8 cellular contexts compared by ENCODE assay signal in the genomic region with DNA sequence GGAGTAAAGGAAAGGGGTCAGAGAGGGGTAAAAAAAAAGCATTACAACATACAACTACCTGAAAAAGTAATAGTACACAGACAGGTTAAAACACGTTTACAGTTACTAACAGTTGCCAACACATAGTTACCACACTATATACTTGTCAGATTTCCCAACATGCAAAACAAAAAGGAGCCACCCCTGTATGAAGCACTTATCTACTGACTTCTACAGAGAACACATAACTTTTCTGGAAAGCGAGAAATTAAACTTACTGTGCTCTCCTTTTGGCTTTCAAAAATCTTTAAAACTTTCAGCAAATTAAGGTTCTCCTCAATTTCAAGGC. TPM values are rescaled to one million over a fixed set of nuclear protein-coding genes. Genes with fewer than 3 reads are reported as not detected.
A peak's percentile ranks its signal among the peaks of the same experiment; 100 is the strongest.
DNase-seq lines count a peak whose midpoint lies in the region; ATAC-seq, FAIRE-seq and TF ChIP-seq lines count a peak whose summit lies in the region.

No MANE protein-coding gene starts in this region.

- FAIRE-seq in HepG2 (lab: Jason Lieb, UNC) = no peak
- FAIRE-seq in D721Med (lab: Jason Lieb, UNC) = no peak

- peaks cover 17% of the 10 kb centered on the region for H4K20me1 ChIP-seq in HepG2 (ENCODE audit: insufficient read depth, low read length)

- ATAC-seq in HepG2 = no peak
- no peak for ATAC-seq in right lobe of liver
- no peak for ATAC-seq in activated naive CD8-positive, alpha-beta T cell treated with anti-CD3 and anti-CD28 coated beads, Interleukin-2, amount 10 ng/mL, durations not matched to agents 7 days and 5 days (ENCODE audit: low read depth)
- no peak for ATAC-seq in left lung
- no peak for ATAC-seq in GM19467 (IDR thresholded peaks at IDR 0.05; ENCODE audit: unreplicated experiment)
- ATAC-seq in GM18873 (IDR thresholded peaks at IDR 0.05; ENCODE audit: low FRiP score, unreplicated experiment) = no peak

- H3K4me3 ChIP-seq in HepG2 (replicated peaks in 1 of 3; ENCODE audit: insufficient read depth in 1 of 3, low read depth in 2 of 3, low read length in 3 of 3) (peak overlapping the region; percentile 75 to 100 (median 95); a peak in 5 of 6 replicates), right lobe of liver (peak overlapping the region in 1 of 3 donors; percentile 88), left lung (peak overlapping the region in 1 of 2 donors; percentile 99), vagina (peak overlapping the region in 1 of 2 donors; percentile 92)

- H3K4me2 ChIP-seq in HepG2 (ENCODE audit: low read depth, low read length) = peak overlapping the region; percentile 76

- no peak for TF ChIP-seq EP300 in HepG2 (IDR thresholded peaks at IDR 0.05; ENCODE audit: low read depth in 2 of 2, low read length in 2 of 2)
- TF ChIP-seq EP300 in HepG2 (CRISPR knock-in tag; IDR thresholded peaks at IDR 0.05; ENCODE audit: borderline replicate concordance) = no peak

- H3K9me3 ChIP-seq in HepG2 (ENCODE audit: low read length) (no peaks in the 10 kb centered on the region), right lobe of liver (no peaks in the 10 kb centered on the region), left lung (no peaks in the 10 kb centered on the region), vagina (no peaks in the 10 kb centered on the region)

- H3K4me3 Mint-ChIP-seq in activated naive CD8-positive, alpha-beta T cell treated with anti-CD3 and anti-CD28 coated beads, Interleukin-2, amount 10 ng/mL, durations not matched to agents 7 days and 5 days = peak overlapping the region; percentile 96

- TF ChIP-seq RAD21 in HepG2 (CRISPR knock-in tag; IDR thresholded peaks at IDR 0.05) = no peak

- H3K9me3 Mint-ChIP-seq in activated naive CD8-positive, alpha-beta T cell treated with anti-CD3 and anti-CD28 coated beads, Interleukin-2, amount 10 ng/mL, durations not matched to agents 7 days and 5 days = peaks cover 2% of the 10 kb centered on the region

- H3K27ac Mint-ChIP-seq in activated naive CD8-positive, alpha-beta T cell treated with anti-CD3 and anti-CD28 coated beads, Interleukin-2, amount 10 ng/mL, durations not matched to agents 7 days and 5 days = peak overlapping the region; percentile 74

- no TSS peak for BruUV-seq in HepG2 (replicated peaks; lab: Mats Ljungman, UMichigan)

- in situ Hi-C loops in HepG2 (cut with HindIII; ENCODE audit: extremely low pct_ligation_motif_present, low pct_unique_long_range_greater_than_20kb) = no loop called here

- H3K36me3 Mint-ChIP-seq in activated naive CD8-positive, alpha-beta T cell treated with anti-CD3 and anti-CD28 coated beads, Interleukin-2, amount 10 ng/mL, durations not matched to agents 7 days and 5 days = peaks cover 10% of the 10 kb centered on the region

- TF ChIP-seq CTCF in HepG2 (CRISPR knock-in tag; IDR thresholded peaks at IDR 0.05) = no peak
- no peak for TF ChIP-seq CTCF in right lobe of liver (IDR thresholded peaks at IDR 0.05)
- no peak for TF ChIP-seq CTCF in left lung (IDR thresholded peaks at IDR 0.05)
- TF ChIP-seq CTCF in vagina (IDR thresholded peaks at IDR 0.05) = no peak
- no peak for TF ChIP-seq CTCF in D721Med (IDR thresholded peaks at IDR 0.05; ENCODE audit: insufficient read depth, missing control alignments)

- H2AFZ ChIP-seq in HepG2 (ENCODE audit: low read length) = no peak overlapping the region

- WGBS in HepG2 (ENCODE audit: low lambda C conversion rate) = 25% methylated on average over 2 of the region's 2 CpGs
- WGBS in right lobe of liver (ENCODE audit: insufficient coverage, low coverage, low lambda C conversion rate, missing lambda C conversion rate) = 19% methylated on average over 2 of the region's 2 CpGs

- TF ChIP-seq POLR2A in HepG2 (IDR thresholded peaks at IDR 0.05; ENCODE audit: insufficient read depth in 1 of 2, low read depth in 2 of 2, low read length in 2 of 2) (no peak), right lobe of liver (IDR thresholded peaks at IDR 0.05) (no peak), vagina (IDR thresholded peaks at IDR 0.05) (no peak)

- H3K27ac ChIP-seq in HepG2 (ENCODE audit: extremely low read length, insufficient read depth, low read length) (no peak overlapping the region), right lobe of liver (no peak overlapping the region), left lung (peak overlapping the region; percentile 99), vagina (peak overlapping the region; percentile 97)

- intact Hi-C loops in HepG2 (cut with micrococcal nuclease; ENCODE audit: unreplicated experiment) (loop anchor here (1.0 kb wide), 1 partner anchor 132 kb away; no protein-coding TSS in a partner anchor), right lobe of liver (cut with DNase I) (no loop called here), left lung (cut with DNase I) (no loop called here), vagina (cut with DNase I) (no loop called here)

- H3K27me3 Mint-ChIP-seq in activated naive CD8-positive, alpha-beta T cell treated with anti-CD3 and anti-CD28 coated beads, Interleukin-2, amount 10 ng/mL, durations not matched to agents 7 days and 5 days = peaks cover 4% of the 10 kb centered on the region

- no peak for DNase-seq in HepG2 (ENCODE audit: low spot score)
- DNase-seq in right lobe of liver = no peak
- DNase-seq in activated naive CD8-positive, alpha-beta T cell treated with anti-CD3 and anti-CD28 coated beads, Interleukin-2, amount 10 ng/mL, durations not matched to agents 7 days and 5 days = no peak
- no peak for DNase-seq in left lung
- no peak for DNase-seq in vagina (ENCODE audit: extremely low spot score in 2 of 2)
- no peak for DNase-seq in D721Med (ENCODE audit: insufficient read length, low spot score)

- peak overlapping the region; percentile 93 for H3K9ac ChIP-seq in HepG2 (ENCODE audit: insufficient read depth, low read depth, low read length)

- H3K4me1 Mint-ChIP-seq in activated naive CD8-positive, alpha-beta T cell treated with anti-CD3 and anti-CD28 coated beads, Interleukin-2, amount 10 ng/mL, durations not matched to agents 7 days and 5 days = peaks cover 35% of the 10 kb centered on the region

- POLR2A ChIA-PET in HepG2 (lab: Yijun Ruan, JAX) = no interaction called here
- POLR2A ChIA-PET in activated naive CD8-positive, alpha-beta T cell treated with anti-CD3 and anti-CD28 coated beads, Interleukin-2, amount 10 ng/mL, durations not matched to agents 7 days and 5 days (lab: Charles Lee) = no interaction called here

- no peaks in the 10 kb centered on the region; a peak in 1 of 5 replicates for H3K27me3 ChIP-seq in HepG2 (ENCODE audit: control insufficient read depth in 1 of 2, insufficient read depth in 2 of 2, low read length in 2 of 2)
- H3K27me3 ChIP-seq in right lobe of liver = no peaks in the 10 kb centered on the region
- no peaks in the 10 kb centered on the region for H3K27me3 ChIP-seq in left lung
- H3K27me3 ChIP-seq in vagina = no peaks in the 10 kb centered on the region

- H3K36me3 ChIP-seq in HepG2 (replicated peaks in 1 of 2; ENCODE audit: control insufficient read depth in 1 of 2, insufficient read depth in 2 of 2, low read length in 2 of 2) (no peaks in the 10 kb centered on the region), right lobe of liver (no peaks in the 10 kb centered on the region), left lung (no peaks in the 10 kb centered on the region), vagina (no peaks in the 10 kb centered on the region)

- peaks cover 60% of the 10 kb centered on the region for H3K79me2 ChIP-seq in HepG2 (ENCODE audit: insufficient read depth, low read length)

- H3K4me1 ChIP-seq in HepG2 (ENCODE audit: insufficient read depth, low read length) = peaks cover 50% of the 10 kb centered on the region
- H3K4me1 ChIP-seq in right lobe of liver = peaks cover 0 to 30% (median 7%) of the 10 kb centered on the region in 4 donors
- H3K4me1 ChIP-seq in left lung = peaks cover 15 to 61% of the 10 kb centered on the region in 2 donors
- H3K4me1 ChIP-seq in vagina = peaks cover 60% of the 10 kb centered on the region

- CTCF ChIA-PET in HepG2 (lab: Yijun Ruan, JAX; ENCODE audit: low intra/inter-chr PET ratio, low total read pairs) = no interaction called here

RNA-seq across cellular contexts. Expression of gene ABI1, which starts 2.1 kb away (rescaled TPM):
- total RNA-seq in HepG2 (2016; rRNA removed; fragmentation: Illumina TruSeq; extraction: Trizol) (22.9 and 29.3 TPM in 2 replicates), right lobe of liver (10 to 100 TPM; 13.4 to 25.3 (median 17.4) TPM), left lung (10 to 100 TPM; 46.8 to 59.7 TPM), vagina (26.0 TPM)
- total RNA-seq in HepG2 (2016; cell fraction: cytosol; rRNA removed; fragmentation: Illumina TruSeq; extraction: Trizol; ENCODE audit: low read depth) = 3.5 and 4.0 TPM in 2 replicates
- 23.9 and 24.7 TPM in 2 replicates for total RNA-seq in HepG2 (2016; cell fraction: insoluble cytoplasmic fraction; rRNA removed; fragmentation: Illumina TruSeq; extraction: Trizol)
- 9.3 and 10.0 TPM in 2 replicates for total RNA-seq in HepG2 (2016; cell fraction: membrane; rRNA removed; fragmentation: Illumina TruSeq; extraction: Trizol)
- total RNA-seq in HepG2 (2016; cell fraction: nucleus; rRNA removed; fragmentation: Illumina TruSeq; extraction: Trizol) = 18.3 and 20.7 TPM in 2 replicates
- 16.4 and 20.9 TPM in 2 replicates for polyA plus RNA-seq in HepG2 (2011; rRNA removed)
- 13.4 and 17.1 TPM in 2 replicates for polyA plus RNA-seq in HepG2 (2011; cell fraction: cytosol; rRNA removed)
- polyA plus RNA-seq in HepG2 (2011; cell fraction: nucleus; rRNA removed) = 11.7 and 12.2 TPM in 2 replicates
- polyA plus RNA-seq in HepG2 (2012) = 12.8 and 18.5 TPM in 2 replicates
- polyA plus RNA-seq in HepG2 (2016; cell fraction: cytosol; fragmentation: Illumina TruSeq; extraction: Trizol; ENCODE audit: low read depth) = 1.3 TPM in 2 replicates
- 28.5 and 28.8 TPM in 2 replicates for polyA plus RNA-seq in HepG2 (2016; cell fraction: insoluble cytoplasmic fraction; fragmentation: Illumina TruSeq; extraction: Trizol; ENCODE audit: low read depth)
- polyA plus RNA-seq in HepG2 (2016; cell fraction: membrane; fragmentation: Illumina TruSeq; extraction: Trizol; ENCODE audit: low read depth) = 4.5 and 5.5 TPM in 2 replicates
- polyA plus RNA-seq in HepG2 (2016; cell fraction: nucleus; fragmentation: Illumina TruSeq; extraction: Trizol; ENCODE audit: insufficient read depth, low read depth) = 18.6 and 19.8 TPM in 2 replicates
- 13.8 and 16.1 TPM in 2 replicates for polyA minus RNA-seq in HepG2 (2011; rRNA and poly(A)+ RNA removed; ENCODE audit: low replicate concordance)
- polyA minus RNA-seq in HepG2 (2011; cell fraction: cytosol; rRNA and poly(A)+ RNA removed) = 11.3 and 13.0 TPM in 2 replicates
- 37.5 and 44.6 TPM in 2 replicates for polyA minus RNA-seq in HepG2 (2011; cell fraction: nucleus; rRNA and poly(A)+ RNA removed)
- total RNA-seq in activated naive CD8-positive, alpha-beta T cell treated with anti-CD3 and anti-CD28 coated beads, Interleukin-2, amount 10 ng/mL, durations not matched to agents 7 days and 5 days = 10 to 100 TPM; 54.5 to 54.6 TPM

Comparison
In these comparisons a context has a peak if more than half of its experiments do, and no peak if none do; other contexts are left out.
1. H3K27ac ChIP-seq: peak in left lung (2 of 2) and vagina (single experiment); none in HepG2 (single experiment) and right lobe of liver (0 of 3).